22 cellular contexts compared by ENCODE assay signal in the genomic region with DNA sequence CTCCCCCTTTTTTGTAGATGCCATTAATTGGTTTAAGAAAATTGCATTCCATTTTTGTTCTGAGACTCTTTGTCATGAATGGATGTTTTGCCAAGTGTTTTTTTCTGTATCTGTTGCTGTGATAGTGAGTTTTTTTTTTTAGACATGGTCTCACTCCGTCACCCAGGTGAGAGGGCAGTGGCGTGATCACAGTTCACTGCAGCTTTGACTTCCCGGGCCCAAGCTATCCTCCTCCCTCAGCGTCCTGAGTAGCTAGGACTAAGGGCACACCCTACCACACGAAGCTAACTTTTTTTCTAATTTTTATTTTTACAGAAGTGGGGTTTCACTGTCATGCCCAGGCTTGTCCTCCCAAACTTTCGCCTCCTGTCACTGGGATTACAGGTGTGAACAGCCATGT. TPM values are rescaled to one million over a fixed set of nuclear protein-coding genes. Genes with fewer than 3 reads are reported as not detected.
A peak's percentile ranks its signal among the peaks of the same experiment; 100 is the strongest.
DNase-seq lines count a peak whose midpoint lies in the region; ATAC-seq and TF ChIP-seq lines count a peak whose summit lies in the region.
"Had no signal": no experiment of that assay in that cellular context is flagged by ENCODE, and none has a peak within 500 bp of the region (broad histone marks: within the 10 kb centered on the region; RNA-seq: fewer than 3 reads in every experiment).

No MANE protein-coding gene starts in this region.

- H3K27me3 ChIP-seq in GM23338 (ENCODE audit: insufficient read depth) (no peaks in the 10 kb centered on the region), thyroid gland (no peaks in the 10 kb centered on the region)
- H3K27me3 ChIP-seq: BE2C had no signal

- H3K36me3 Mint-ChIP-seq in GM23338 (ENCODE audit: low read depth) = peaks cover 11% of the 10 kb centered on the region; the same call in 2 of the 3 replicates
- H3K36me3 Mint-ChIP-seq in WTC11 = peaks cover 12% of the 10 kb centered on the region
- H3K36me3 Mint-ChIP-seq: CD4-positive, CD25-positive, alpha-beta regulatory T cell had no signal

- no peaks in the 10 kb centered on the region; the same call in 2 of the 3 replicates for H3K9me3 Mint-ChIP-seq in GM23338
- H3K9me3 Mint-ChIP-seq in WTC11 = no peaks in the 10 kb centered on the region
- H3K9me3 Mint-ChIP-seq: CD4-positive, CD25-positive, alpha-beta regulatory T cell; CD8-positive, alpha-beta memory T cell had no signal

- H3K4me3 Mint-ChIP-seq in GM23338 (no peak overlapping the region), WTC11 (no peak overlapping the region)
- H3K4me3 Mint-ChIP-seq: CD4-positive, CD25-positive, alpha-beta regulatory T cell; CD8-positive, alpha-beta memory T cell had no signal

- H3K27ac ChIP-seq in GM23338 (ENCODE audit: low read depth) = no peak overlapping the region
- H3K27ac ChIP-seq in thyroid gland = peak overlapping the region in 1 of 3 donors; percentile 59
- H3K27ac ChIP-seq: HL-60 had no signal

- no peak overlapping the region for H3K4me2 ChIP-seq in GM23338

- POLR2A ChIA-PET in WTC11 (lab: Charles Lee) = no interaction called here

- H3F3A ChIP-seq in GM23338 (replicated peaks; ENCODE audit: low read depth) = no peaks in the 10 kb centered on the region

- H3K4me1 Mint-ChIP-seq in GM23338 = peaks cover 22% of the 10 kb centered on the region
- H3K4me1 Mint-ChIP-seq in WTC11 = peaks cover 31% of the 10 kb centered on the region

- no peaks in the 10 kb centered on the region for H4K20me1 ChIP-seq in GM23338 (replicated peaks; ENCODE audit: insufficient read depth)

- H3K27ac Mint-ChIP-seq in GM23338 = peak overlapping the region; percentile 78
- H3K27ac Mint-ChIP-seq in WTC11 = peak overlapping the region; percentile 57; the same call in 1 of the 2 replicates
- H3K27ac Mint-ChIP-seq: CD4-positive, CD25-positive, alpha-beta regulatory T cell; CD8-positive, alpha-beta memory T cell had no signal

- ATAC-seq in GM23338 (no peak), WTC11 (no peak)
- ATAC-seq: GM12878 had no signal

- DNase-seq in GM23338 (ENCODE audit: low spot score) (no peak), WTC11 (ENCODE audit: low spot score) (no peak), epithelial cell of esophagus (ENCODE audit: low read depth) (peak; percentile 5), thyroid gland (peak; percentile 58 to 68), AML-193 (lab: John Stamatoyannopoulos, UW) (no peak), NCI-H2081 treated with DMSO at 0.1 percent for 48 hours (lab: John Stamatoyannopoulos, UW) (no peak), AG08395 (ENCODE audit: low spot score) (no peak)
- DNase-seq: 8988T; BE2C; C1 segment of cervical spinal cord; CD4-positive, CD25-positive, alpha-beta regulatory T cell; CD8-positive, alpha-beta memory T cell; COR-L47; DMS 273 treated with DMSO at 0.1 percent for 48 hours; DMS53; DND-41; EL; HCEC 1CT; IMR-90 had no signal

- H3K4me1 ChIP-seq in GM23338 (ENCODE audit: insufficient read depth) (peaks cover 3% of the 10 kb centered on the region; the same call in 1 of the 2 replicates), thyroid gland (no peaks in the 10 kb centered on the region)
- H3K4me1 ChIP-seq: BE2C had no signal

- no peaks in the 10 kb centered on the region for H3K9me2 ChIP-seq in GM23338 (ENCODE audit: insufficient read depth)

- WGBS in thyroid gland, 2 donors = 37 to 52% methylated on average over 6 of the region's 6 CpGs

- TF ChIP-seq POLR2A in thyroid gland (IDR thresholded peaks at IDR 0.05) = no peak

- TF ChIP-seq CTCF in GM23338 (conservative IDR thresholded peaks at IDR 0.05; ENCODE audit: low read depth in 2 of 2) = no peak
- TF ChIP-seq CTCF in WTC11 (IDR thresholded peaks at IDR 0.05) = no peak
- no peak for TF ChIP-seq CTCF in epithelial cell of esophagus (IDR thresholded peaks at IDR 0.05; ENCODE audit: insufficient read depth, low read depth, low read length, missing control alignments)
- TF ChIP-seq CTCF in thyroid gland (IDR thresholded peaks at IDR 0.05) = no peak

- peaks cover 2% of the 10 kb centered on the region for H3K79me2 ChIP-seq in GM23338 (replicated peaks; ENCODE audit: insufficient read depth)

- H3K27me3 Mint-ChIP-seq in GM23338 (ENCODE audit: insufficient read depth, low read depth, poor library complexity) (no peaks in the 10 kb centered on the region), WTC11 (ENCODE audit: low read depth) (no peaks in the 10 kb centered on the region)
- H3K27me3 Mint-ChIP-seq: CD4-positive, CD25-positive, alpha-beta regulatory T cell; CD8-positive, alpha-beta memory T cell had no signal

- no peaks in the 10 kb centered on the region for H3K9me3 ChIP-seq in thyroid gland
- H3K9me3 ChIP-seq: BE2C had no signal

- H2AFZ ChIP-seq in GM23338 = no peak overlapping the region

- CTCF ChIA-PET in WTC11 (lab: Charles Lee) = no interaction called here

- intact Hi-C loops in thyroid gland (cut with DNase I) = no loop called here

- no peaks in the 10 kb centered on the region for H3K36me3 ChIP-seq in GM23338 (ENCODE audit: insufficient read depth)
- H3K36me3 ChIP-seq in thyroid gland = no peaks in the 10 kb centered on the region
- H3K36me3 ChIP-seq: BE2C had no signal

- H3K4me3 ChIP-seq in GM23338 (no peak overlapping the region), epithelial cell of esophagus (ENCODE audit: low read length) (no peak overlapping the region), thyroid gland (replicated peaks in 1 of 3) (no peak overlapping the region)
- H3K4me3 ChIP-seq: GM12878 had no signal

TF ChIP-seq in GM23338, 12 proteins besides CTCF, POLR2A, EP300 and RAD21 (continues in another document):
- TF ChIP-seq CREB1 (CRISPR knock-in tag; IDR thresholded peaks at IDR 0.05; ENCODE audit: low read depth) = no peak
- TF ChIP-seq EZH2 (IDR thresholded peaks at IDR 0.05; ENCODE audit: low read depth, unreplicated experiment) = no peak
- TF ChIP-seq ZNF114 (CRISPR knock-in tag; IDR thresholded peaks at IDR 0.05) = no peak
- no peak for TF ChIP-seq ZNF331 (CRISPR knock-in tag; IDR thresholded peaks at IDR 0.05; ENCODE audit: low read depth)
- TF ChIP-seq NANOG (IDR thresholded peaks at IDR 0.05; ENCODE audit: borderline replicate concordance) = no peak
- TF ChIP-seq, protein P1, sequence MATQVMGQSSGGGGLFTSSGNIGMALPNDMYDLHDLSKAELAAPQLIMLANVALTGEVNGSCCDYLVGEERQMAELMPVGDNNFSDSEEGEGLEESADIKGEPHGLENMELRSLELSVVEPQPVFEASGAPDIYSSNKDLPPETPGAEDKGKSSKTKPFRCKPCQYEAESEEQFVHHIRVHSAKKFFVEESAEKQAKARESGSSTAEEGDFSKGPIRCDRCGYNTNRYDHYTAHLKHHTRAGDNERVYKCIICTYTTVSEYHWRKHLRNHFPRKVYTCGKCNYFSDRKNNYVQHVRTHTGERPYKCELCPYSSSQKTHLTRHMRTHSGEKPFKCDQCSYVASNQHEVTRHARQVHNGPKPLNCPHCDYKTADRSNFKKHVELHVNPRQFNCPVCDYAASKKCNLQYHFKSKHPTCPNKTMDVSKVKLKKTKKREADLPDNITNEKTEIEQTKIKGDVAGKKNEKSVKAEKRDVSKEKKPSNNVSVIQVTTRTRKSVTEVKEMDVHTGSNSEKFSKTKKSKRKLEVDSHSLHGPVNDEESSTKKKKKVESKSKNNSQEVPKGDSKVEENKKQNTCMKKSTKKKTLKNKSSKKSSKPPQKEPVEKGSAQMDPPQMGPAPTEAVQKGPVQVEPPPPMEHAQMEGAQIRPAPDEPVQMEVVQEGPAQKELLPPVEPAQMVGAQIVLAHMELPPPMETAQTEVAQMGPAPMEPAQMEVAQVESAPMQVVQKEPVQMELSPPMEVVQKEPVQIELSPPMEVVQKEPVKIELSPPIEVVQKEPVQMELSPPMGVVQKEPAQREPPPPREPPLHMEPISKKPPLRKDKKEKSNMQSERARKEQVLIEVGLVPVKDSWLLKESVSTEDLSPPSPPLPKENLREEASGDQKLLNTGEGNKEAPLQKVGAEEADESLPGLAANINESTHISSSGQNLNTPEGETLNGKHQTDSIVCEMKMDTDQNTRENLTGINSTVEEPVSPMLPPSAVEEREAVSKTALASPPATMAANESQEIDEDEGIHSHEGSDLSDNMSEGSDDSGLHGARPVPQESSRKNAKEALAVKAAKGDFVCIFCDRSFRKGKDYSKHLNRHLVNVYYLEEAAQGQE (IDR thresholded peaks at IDR 0.05; ENCODE audit: unreplicated experiment) = no peak

TF ChIP-seq in WTC11, 78 proteins besides CTCF, POLR2A, EP300 and RAD21:
- TF ChIP-seq GABPB1 (CRISPR knock-in tag; IDR thresholded peaks at IDR 0.05) = no peak
- TF ChIP-seq, protein P2, sequence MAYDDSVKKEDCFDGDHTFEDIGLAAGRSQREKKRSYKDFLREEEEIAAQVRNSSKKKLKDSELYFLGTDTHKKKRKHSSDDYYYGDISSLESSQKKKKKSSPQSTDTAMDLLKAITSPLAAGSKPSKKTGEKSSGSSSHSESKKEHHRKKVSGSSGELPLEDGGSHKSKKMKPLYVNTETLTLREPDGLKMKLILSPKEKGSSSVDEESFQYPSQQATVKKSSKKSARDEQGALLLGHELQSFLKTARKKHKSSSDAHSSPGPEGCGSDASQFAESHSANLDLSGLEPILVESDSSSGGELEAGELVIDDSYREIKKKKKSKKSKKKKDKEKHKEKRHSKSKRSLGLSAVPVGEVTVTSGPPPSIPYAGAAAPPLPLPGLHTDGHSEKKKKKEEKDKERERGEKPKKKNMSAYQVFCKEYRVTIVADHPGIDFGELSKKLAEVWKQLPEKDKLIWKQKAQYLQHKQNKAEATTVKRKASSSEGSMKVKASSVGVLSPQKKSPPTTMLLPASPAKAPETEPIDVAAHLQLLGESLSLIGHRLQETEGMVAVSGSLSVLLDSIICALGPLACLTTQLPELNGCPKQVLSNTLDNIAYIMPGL (CRISPR knock-in tag; IDR thresholded peaks at IDR 0.05) = no peak
- no peak for TF ChIP-seq NR2C2 (CRISPR knock-in tag; IDR thresholded peaks at IDR 0.05)
- no peak for TF ChIP-seq ZNF396 (CRISPR knock-in tag; IDR thresholded peaks at IDR 0.05; ENCODE audit: borderline replicate concordance)
- TF ChIP-seq ETV6 (CRISPR knock-in tag; IDR thresholded peaks at IDR 0.05) = no peak
- TF ChIP-seq ATF1 (CRISPR knock-in tag; IDR thresholded peaks at IDR 0.05) = no peak
- TF ChIP-seq, protein P3, sequence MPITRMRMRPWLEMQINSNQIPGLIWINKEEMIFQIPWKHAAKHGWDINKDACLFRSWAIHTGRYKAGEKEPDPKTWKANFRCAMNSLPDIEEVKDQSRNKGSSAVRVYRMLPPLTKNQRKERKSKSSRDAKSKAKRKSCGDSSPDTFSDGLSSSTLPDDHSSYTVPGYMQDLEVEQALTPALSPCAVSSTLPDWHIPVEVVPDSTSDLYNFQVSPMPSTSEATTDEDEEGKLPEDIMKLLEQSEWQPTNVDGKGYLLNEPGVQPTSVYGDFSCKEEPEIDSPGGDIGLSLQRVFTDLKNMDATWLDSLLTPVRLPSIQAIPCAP (CRISPR knock-in tag; IDR thresholded peaks at IDR 0.05) = no peak
- no peak for TF ChIP-seq SOX15 (CRISPR knock-in tag; IDR thresholded peaks at IDR 0.05)
TF ChIP-seq in WTC11: peak in this region for 0.

RNA-seq across cellular contexts. Expression of a gene that starts 51.8 kb away (rescaled TPM):
- 45.2 and 49.0 TPM in 2 replicates for total RNA-seq in GM23338 (2014; rRNA removed; shearing (Covaris generic))
- polyA plus RNA-seq in GM23338 (2016; fragmentation: Nextera tagmentation; extraction: Ambion mirVana) = 17.4 and 23.7 TPM in 2 replicates
- total RNA-seq in WTC11 (2021) (28.5 to 29.1 TPM (median 29.0 TPM) in 3 replicates), thyroid gland (10 to 100 TPM in 2 of 4 donors, under 1 TPM in 1, not detected in 1; 0.13 to 59.9 (median 47.6) TPM)
- total RNA-seq: A673; CD4-positive, CD25-positive, alpha-beta regulatory T cell; IMR-90 had no signal
- polyA plus RNA-seq: CD8-positive, alpha-beta memory T cell; GM12878; IMR-90 had no signal

Comparison
In these comparisons a context has a peak if more than half of its experiments do, and no peak if none do; other contexts are left out.
1. DNase-seq: peak in epithelial cell of esophagus (single experiment) and thyroid gland (2 of 2); none in GM23338 (single experiment), WTC11 (single experiment), AML-193 (0 of 2), NCI-H2081 treated with DMSO at 0.1 percent for 48 hours (single experiment) and AG08395 (single experiment).